In the genomic region with DNA sequence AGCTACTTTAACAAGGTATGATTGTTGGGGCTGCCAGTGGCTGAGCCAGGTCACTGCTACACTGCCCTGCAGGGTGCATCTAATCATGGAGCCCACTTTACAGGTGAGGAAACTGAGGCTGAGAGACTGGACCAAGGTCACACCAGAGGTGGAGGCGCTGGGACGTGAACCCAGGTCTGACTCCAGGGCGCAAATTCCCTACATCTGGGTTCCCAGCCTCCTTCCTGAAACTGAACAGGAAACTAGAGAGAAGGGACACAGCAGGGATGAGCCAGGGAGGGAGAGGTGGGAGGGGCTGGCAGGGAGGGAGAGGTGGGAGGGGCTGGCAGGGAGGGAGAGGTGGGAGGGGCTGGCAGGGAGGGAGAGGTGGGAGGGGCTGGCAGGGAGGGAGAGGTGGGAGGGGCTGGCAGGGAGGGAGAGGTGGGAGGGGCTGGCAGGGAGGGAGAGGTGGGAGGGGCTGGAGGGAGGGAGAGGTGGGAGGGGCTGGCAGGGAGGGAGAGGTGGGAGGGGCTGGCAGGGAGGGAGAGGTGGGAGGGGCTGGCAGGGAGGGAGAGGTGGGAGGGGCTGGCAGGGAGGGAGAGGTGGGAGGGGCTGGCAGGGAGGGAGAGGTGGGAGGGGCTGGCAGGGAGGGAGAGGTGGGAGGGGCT, we compare ENCODE assay signal across 7 cellular contexts. TPM values are rescaled to one million over a fixed set of nuclear protein-coding genes. Genes with fewer than 3 reads are reported as not detected.
DNase-seq lines count a peak whose midpoint lies in the region; ATAC-seq and TF ChIP-seq lines count a peak whose summit lies in the region.
"Not testable (repeated sequence)": the region's sequence is repeated elsewhere in the genome, so short reads cannot be mapped to it uniquely, and the experiment has no call there.

No MANE protein-coding gene starts in this region.

- DNase-seq in EH (ENCODE audit: low read depth) (peak; percentile 76), NCI-H2081 (lab: John Stamatoyannopoulos, UW) (peak; percentile 40 to 52), SK-N-MC (ENCODE audit: low read depth, low spot score) (peak; percentile 58), body of pancreas (peak; percentile 49 to 57 (median 52)), fibroblast of lung (ENCODE audit: low read depth in 2 of 2) (peak; percentile 51 to 63), gastrocnemius medialis (peak in 1 of 2 donors; percentile 62)

- TF ChIP-seq RAD21 in liver (IDR thresholded peaks at IDR 0.05): not testable (repeated sequence)

- in situ Hi-C loops in gastrocnemius medialis (cut with MboI; ENCODE audit: low sequenced_read_pairs in 4 of 4): not testable (repeated sequence)

- H3K9me3 ChIP-seq in SK-N-MC (ENCODE audit: low read depth, low read length); body of pancreas; fibroblast of lung (ENCODE audit: control insufficient read depth, insufficient read depth, low read depth, low read length); liver (ENCODE audit: control insufficient read depth in 4 of 4, low read length in 3 of 4); gastrocnemius medialis: not testable (repeated sequence)

- not testable (repeated sequence) for H3K36me3 ChIP-seq in SK-N-MC (ENCODE audit: insufficient read depth, low read length); body of pancreas (replicated peaks in 1 of 2; ENCODE audit: insufficient read depth in 1 of 2, low read depth in 2 of 2); fibroblast of lung (ENCODE audit: control insufficient read depth, insufficient read depth, low read length); liver (ENCODE audit: control insufficient read depth in 4 of 4, insufficient read depth in 3 of 4, low read depth in 1 of 4, low read length in 3 of 4); gastrocnemius medialis

- not testable (repeated sequence) for H4K20me1 ChIP-seq in fibroblast of lung (ENCODE audit: control insufficient read depth, extremely low read depth, insufficient read depth, low read length)

- not testable (repeated sequence) for TF ChIP-seq POLR2A in body of pancreas (IDR thresholded peaks at IDR 0.05); gastrocnemius medialis (IDR thresholded peaks at IDR 0.05)

- not testable (repeated sequence) for H3K4me2 ChIP-seq in fibroblast of lung (ENCODE audit: extremely low read depth, insufficient read depth, low read length)

- peak overlapping the region; percentile 36 for H3K4me3 ChIP-seq in SK-N-MC
- H3K4me3 ChIP-seq in body of pancreas; fibroblast of lung (replicated peaks in 1 of 4; ENCODE audit: control extremely low read depth in 1 of 4, insufficient read depth in 1 of 4, low read depth in 3 of 4, low read length in 4 of 4); liver (ENCODE audit: low read depth in 1 of 3, low read length in 3 of 3): not testable (repeated sequence)
- peak overlapping the region in 2 of 4 donors; percentile 2 to 13 for H3K4me3 ChIP-seq in gastrocnemius medialis

- intact Hi-C loops in body of pancreas (cut with DNase I); gastrocnemius medialis (cut with DNase I; ENCODE audit: low total_unique reads): not testable (repeated sequence)

- not testable (repeated sequence) for H2AFZ ChIP-seq in fibroblast of lung (ENCODE audit: low read length)

- H3K27ac ChIP-seq in SK-N-MC (peak overlapping the region; percentile 57; the same call in 1 of the 2 replicates), body of pancreas (peak overlapping the region in 2 of 4 donors; percentile 30 to 47), fibroblast of lung (ENCODE audit: insufficient read depth, low read length) (peak overlapping the region; percentile 61), liver (ENCODE audit: low read depth in 1 of 2, low read length in 2 of 2) (peak overlapping the region; percentile 28 to 46), gastrocnemius medialis (peak overlapping the region; percentile 98 to 100 (median 98))

- 51 to 60% methylated on average over 1 to 3 of the region's 3 CpGs for WGBS in body of pancreas, 2 donors
- 20% methylated on average over 3 of the region's 3 CpGs for WGBS in liver

- ATAC-seq in body of pancreas (peak; percentile 48), gastrocnemius medialis (peak; percentile 10 to 22)

- H3K79me2 ChIP-seq in fibroblast of lung (ENCODE audit: control insufficient read depth, insufficient read depth, low read length): peaks cover 49% of the 10 kb centered on the region

- TF ChIP-seq CTCF in body of pancreas (IDR thresholded peaks at IDR 0.05); fibroblast of lung (conservative IDR thresholded peaks at IDR 0.05 in 1 of 2, IDR thresholded peaks at IDR 0.05 in 1 of 2; ENCODE audit: low read depth in 1 of 2, low read length in 2 of 2); liver (IDR thresholded peaks at IDR 0.05; ENCODE audit: low read depth, low read length, missing input control); gastrocnemius medialis (IDR thresholded peaks at IDR 0.05 in 4 of 5, conservative IDR thresholded peaks at IDR 0.05 in 1 of 5): not testable (repeated sequence)

- H3K9ac ChIP-seq in SK-N-MC (ENCODE audit: insufficient read length); fibroblast of lung (ENCODE audit: insufficient read depth, low read length); liver (ENCODE audit: low read depth in 1 of 2, low read length in 2 of 2): not testable (repeated sequence)

- H3K4me1 ChIP-seq in body of pancreas: peaks cover 36% of the 10 kb centered on the region
- H3K4me1 ChIP-seq in fibroblast of lung (ENCODE audit: control insufficient read depth, extremely low read depth, insufficient read depth, low read length): peaks cover 23% of the 10 kb centered on the region
- peaks cover 11 to 36% (median 12%) of the 10 kb centered on the region in 4 donors for H3K4me1 ChIP-seq in liver (ENCODE audit: control insufficient read depth in 4 of 4, insufficient read depth in 4 of 4, low read length in 3 of 4)
- H3K4me1 ChIP-seq in gastrocnemius medialis: peaks cover 55 to 86% of the 10 kb centered on the region in 2 donors

- not testable (repeated sequence) for H3K27me3 ChIP-seq in body of pancreas; fibroblast of lung (ENCODE audit: control insufficient read depth, insufficient read depth, low read length); liver (ENCODE audit: control insufficient read depth in 4 of 4, insufficient read depth in 4 of 4, low read length in 3 of 4); gastrocnemius medialis

RNA-seq across cellular contexts. Expression of gene PKD1, which starts 7.9 kb away (rescaled TPM):
- total RNA-seq in body of pancreas (100 to 1,000 TPM in 1 of 2 donors, 10 to 100 TPM in 1; 78.9 to 237 TPM), fibroblast of lung (120 and 199 TPM in 2 replicates), liver (10 to 100 TPM; 30.6 to 58.4 TPM), gastrocnemius medialis (100 to 1,000 TPM; 168 to 376 (median 339) TPM)
- polyA plus RNA-seq in fibroblast of lung (15.2 and 16.3 TPM in 2 replicates), liver (10 to 100 TPM in 1 of 2 donors, 1 to 10 TPM in 1; 8.0 to 20.6 TPM)
- polyA plus RNA-seq in fibroblast of lung (2012): 42.7 and 46.9 TPM in 2 replicates
- polyA minus RNA-seq in fibroblast of lung (ENCODE audit: low replicate concordance): 31.7 and 46.0 TPM in 2 replicates

RNA-seq across cellular contexts. Expression of gene RAB26, which starts 20.7 kb away (rescaled TPM):
- total RNA-seq in body of pancreas (10 to 100 TPM; 25.4 to 28.8 TPM), fibroblast of lung (0.51 and 2.0 TPM in 2 replicates), liver (1 to 10 TPM; 1.9 to 3.9 TPM), gastrocnemius medialis (1 to 10 TPM in 2 of 4 donors, not detected in 2; 1.3 to 4.2 TPM)
- polyA plus RNA-seq in fibroblast of lung (0.43 and 1.3 TPM in 2 replicates), liver (1 to 10 TPM; 2.6 to 3.4 TPM)
- polyA plus RNA-seq in fibroblast of lung (2012): 0.65 and 2.1 TPM in 2 replicates
- polyA minus RNA-seq in fibroblast of lung (ENCODE audit: low replicate concordance): 0.94 and 8.3 TPM in 2 replicates

RNA-seq across cellular contexts. Expression of gene TRAF7, which starts 27.8 kb away (rescaled TPM):
- total RNA-seq in body of pancreas (10 to 100 TPM; 22.7 to 29.3 TPM), fibroblast of lung (52.1 and 60.3 TPM in 2 replicates), liver (10 to 100 TPM; 33.2 to 34.8 TPM), gastrocnemius medialis (10 to 100 TPM; 39.5 to 71.4 (median 55.9) TPM)
- polyA plus RNA-seq in fibroblast of lung (38.7 and 44.4 TPM in 2 replicates), liver (10 to 100 TPM; 14.7 to 36.6 TPM)
- polyA plus RNA-seq in fibroblast of lung (2012): 77.9 and 87.1 TPM in 2 replicates
- polyA minus RNA-seq in fibroblast of lung (ENCODE audit: low replicate concordance): 135 and 152 TPM in 2 replicates
